ENCODE assay signal across 1 cellular context in genomic region chr7:23490357-23491131, GRCh38.
A peak's percentile ranks its signal among the peaks of the same experiment; 100 is the strongest.
TF ChIP-seq lines count a peak whose summit lies in the region.

No MANE protein-coding gene starts in this region.

TF ChIP-seq in K562, 482 proteins besides CTCF, POLR2A, EP300 and RAD21 (continued from another document):
- TF ChIP-seq ARID4B (CRISPR knock-in tag; IDR thresholded peaks at IDR 0.05) = peak; percentile 30; the same call in 1 of the 2 replicates
- TF ChIP-seq ATF3 (IDR thresholded peaks at IDR 0.05) = no peak
- TF ChIP-seq ATF3 (CRISPR knock-in tag; conservative IDR thresholded peaks at IDR 0.05) = no peak
